In the genomic region with DNA sequence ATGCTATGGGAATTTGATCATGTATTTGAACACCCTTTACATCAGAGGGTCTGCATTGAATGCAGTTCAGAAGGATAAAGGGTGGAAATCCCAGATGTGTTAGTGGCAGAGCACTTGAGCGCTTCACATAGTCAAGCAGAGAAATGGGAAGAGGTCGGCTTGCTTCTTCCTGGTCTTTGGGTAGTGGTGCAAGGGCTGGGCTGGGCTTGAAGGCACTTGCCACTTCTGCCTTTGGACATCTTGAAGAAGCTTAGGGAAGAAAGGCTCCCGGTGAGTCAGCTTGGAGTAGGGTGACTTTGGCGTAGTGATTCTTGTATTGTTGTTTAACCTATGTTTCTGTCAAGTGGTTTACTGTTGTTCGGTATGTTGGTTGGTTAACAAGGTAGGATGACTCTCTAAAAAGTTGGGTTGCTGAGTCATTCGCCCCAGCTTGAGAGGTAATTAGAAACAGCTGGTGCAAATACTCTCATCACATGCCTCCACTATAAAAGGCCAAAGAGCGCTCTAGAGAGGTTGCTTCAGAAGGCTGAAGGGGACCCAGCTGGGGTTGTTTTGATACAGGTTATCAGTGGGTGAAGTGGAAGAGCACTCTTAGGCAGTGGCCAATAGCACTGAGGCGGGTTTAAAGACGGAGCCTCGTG, we compare ENCODE assay signal across 7 cellular contexts. TPM values are rescaled to one million over a fixed set of nuclear protein-coding genes. Genes with fewer than 3 reads are reported as not detected.
DNase-seq lines count a peak whose midpoint lies in the region; ATAC-seq, FAIRE-seq and TF ChIP-seq lines count a peak whose summit lies in the region.

No MANE protein-coding gene starts in this region.

- no peaks in the 10 kb centered on the region for H3K9me3 ChIP-seq in body of pancreas
- no peaks in the 10 kb centered on the region for H3K9me3 ChIP-seq in iPS-18c (ENCODE audit: control insufficient read depth, insufficient read depth, low read length)
- no peaks in the 10 kb centered on the region for H3K9me3 ChIP-seq in skeletal muscle tissue (ENCODE audit: control insufficient read depth in 3 of 3, low read length in 3 of 3)

- TF ChIP-seq CTCF in body of pancreas (IDR thresholded peaks at IDR 0.05): no peak

- intact Hi-C loops in body of pancreas (cut with DNase I): loop anchor here (10.0 kb wide), 1 partner anchor 145 kb away; no protein-coding TSS in a partner anchor

- peak overlapping the region; percentile 33 to 87 for H3K4me3 ChIP-seq in body of pancreas
- peak overlapping the region; percentile 90 for H3K4me3 ChIP-seq in iPS-18c (ENCODE audit: insufficient read depth, low read depth, low read length)
- peak overlapping the region; percentile 76 to 88 (median 82) for H3K4me3 ChIP-seq in skeletal muscle tissue (ENCODE audit: low read length in 3 of 3)

- peaks cover 3% of the 10 kb centered on the region for H3K36me3 Mint-ChIP-seq in T-helper 1 cell treated with Interleukin-12 subunit alpha and Interleukin-12 subunit beta and Interleukin-4 antibody, amounts not matched to agents 30 μg/mL and 1 μg/mL, for 36 hours (ENCODE audit: low read depth)

- peak overlapping the region; percentile 92 to 98 (median 96) for H3K27ac ChIP-seq in body of pancreas
- peak overlapping the region; percentile 80 for H3K27ac ChIP-seq in skeletal muscle tissue (ENCODE audit: low read depth, low read length)

- no peaks in the 10 kb centered on the region for H3K9me3 Mint-ChIP-seq in T-helper 1 cell treated with Interleukin-12 subunit alpha and Interleukin-12 subunit beta and Interleukin-4 antibody, amounts not matched to agents 30 μg/mL and 1 μg/mL, for 36 hours

- H3K27me3 ChIP-seq in body of pancreas (no peaks in the 10 kb centered on the region), skeletal muscle tissue (ENCODE audit: control insufficient read depth in 3 of 3, insufficient read depth in 3 of 3, low read length in 3 of 3) (no peaks in the 10 kb centered on the region)

- peak in 2 of 3 donors; percentile 16 to 30 for TF ChIP-seq POLR2A in body of pancreas (IDR thresholded peaks at IDR 0.05)

- H3K27me3 Mint-ChIP-seq in T-helper 1 cell treated with Interleukin-12 subunit alpha and Interleukin-12 subunit beta and Interleukin-4 antibody, amounts not matched to agents 30 μg/mL and 1 μg/mL, for 36 hours (ENCODE audit: low read depth): peaks cover 11% of the 10 kb centered on the region

- no peak for FAIRE-seq in GM18507 (lab: Jason Lieb, UNC)

- peak overlapping the region; percentile 69 to 93 (median 89) for H3K9ac ChIP-seq in skeletal muscle tissue (ENCODE audit: low read depth in 1 of 3, low read length in 3 of 3)

- 12 to 16% methylated on average over 10 of the region's 10 CpGs for WGBS in body of pancreas, 2 donors

- H3K4me1 Mint-ChIP-seq in T-helper 1 cell treated with Interleukin-12 subunit alpha and Interleukin-12 subunit beta and Interleukin-4 antibody, amounts not matched to agents 30 μg/mL and 1 μg/mL, for 36 hours (ENCODE audit: low read depth): peaks cover 40% of the 10 kb centered on the region

- H3K4me1 ChIP-seq in body of pancreas: peaks cover 52% of the 10 kb centered on the region
- peaks cover 12 to 46% (median 29%) of the 10 kb centered on the region in 3 donors for H3K4me1 ChIP-seq in skeletal muscle tissue (ENCODE audit: control insufficient read depth in 3 of 3, insufficient read depth in 3 of 3, low read length in 3 of 3)

- peak; percentile 8 for DNase-seq in GM18507 (ENCODE audit: extremely low spot score, insufficient read length, low read depth)
- DNase-seq in NCI-H1417 (lab: John Stamatoyannopoulos, UW): peak; percentile 72 to 85 (median 78)
- peak; percentile 40 to 73 (median 49) for DNase-seq in body of pancreas

- peak overlapping the region; percentile 81 for H3K27ac Mint-ChIP-seq in T-helper 1 cell treated with Interleukin-12 subunit alpha and Interleukin-12 subunit beta and Interleukin-4 antibody, amounts not matched to agents 30 μg/mL and 1 μg/mL, for 36 hours

- peak overlapping the region; percentile 88 for H3K4me3 Mint-ChIP-seq in T-helper 1 cell treated with Interleukin-12 subunit alpha and Interleukin-12 subunit beta and Interleukin-4 antibody, amounts not matched to agents 30 μg/mL and 1 μg/mL, for 36 hours

- ATAC-seq in HG02852 (IDR thresholded peaks at IDR 0.05; ENCODE audit: unreplicated experiment) (peak; percentile 37), body of pancreas (peak; percentile 28)

- H3K36me3 ChIP-seq in body of pancreas (replicated peaks in 1 of 2; ENCODE audit: insufficient read depth in 1 of 2, low read depth in 2 of 2): no peaks in the 10 kb centered on the region
- no peaks in the 10 kb centered on the region for H3K36me3 ChIP-seq in skeletal muscle tissue (ENCODE audit: control insufficient read depth in 3 of 3, insufficient read depth in 3 of 3, low read length in 3 of 3)

RNA-seq across cellular contexts. Expression of a gene that starts 1.3 kb away (rescaled TPM):
- total RNA-seq in body of pancreas (10 to 100 TPM; 28.5 to 29.7 TPM), skeletal muscle tissue (126 TPM)

Comparison
In these comparisons a context has a peak if more than half of its experiments do, and no peak if none do; other contexts are left out.
1. Peak in every context shown above with its lines: DNase-seq, ATAC-seq, H3K4me3 ChIP-seq and H3K27ac ChIP-seq.
2. DNase-seq: peak in every context shown above with its lines; median percentile 78 in NCI-H1417; 49 in body of pancreas; 8 in GM18507.